1 cellular context compared by ENCODE assay signal in genomic region chr2:235968616-235969324, GRCh38.
TF ChIP-seq lines count a peak whose summit lies in the region.

No MANE protein-coding gene starts in this region.

TF ChIP-seq in HepG2, 621 proteins besides CTCF, POLR2A, EP300 and RAD21 (continued from another document):
- TF ChIP-seq ZNF687 (CRISPR knock-in tag; IDR thresholded peaks at IDR 0.05) (no peak), HOXA7 (CRISPR knock-in tag; IDR thresholded peaks at IDR 0.05) (no peak), ZBTB34 (CRISPR knock-in tag; IDR thresholded peaks at IDR 0.05) (no peak), BHLHE40 (IDR thresholded peaks at IDR 0.05; ENCODE audit: low read length) (no peak), ZBTB33 (CRISPR knock-in tag; IDR thresholded peaks at IDR 0.05) (peak; percentile 88), CEBPB (IDR thresholded peaks at IDR 0.05; ENCODE audit: borderline replicate concordance, low read depth, low read length) (peak; percentile 89)
